ENCODE assay signal across 8 cellular contexts in genomic region chr11:349270-349954, GRCh38. TPM values are rescaled to one million over a fixed set of nuclear protein-coding genes. Genes with fewer than 3 reads are reported as not detected.
DNase-seq lines count a peak whose midpoint lies in the region; ATAC-seq, FAIRE-seq and TF ChIP-seq lines count a peak whose summit lies in the region.
"Not testable (repeated sequence)": the region's sequence is repeated elsewhere in the genome, so short reads cannot be mapped to it uniquely, and the experiment has no call there.
"Had no signal": no experiment of that assay in that cellular context is flagged by ENCODE, and none has a peak within 500 bp of the region (broad histone marks: within the 10 kb centered on the region; RNA-seq: fewer than 3 reads in every experiment).

No MANE protein-coding gene starts in this region.

- H3K27me3 ChIP-seq in Loucy (ENCODE audit: insufficient read depth, low read length, poor library complexity, severe bottlenecking); mesenchymal stem cell (ENCODE audit: control insufficient read depth in 1 of 2, insufficient read depth in 1 of 2, low read length in 2 of 2); trophoblast cell (ENCODE audit: insufficient read depth, low read length); upper lobe of right lung: not testable (repeated sequence)

- not testable (repeated sequence) for H4K12ac ChIP-seq in trophoblast cell (ENCODE audit: low read depth, low read length)

- H2AK5ac ChIP-seq in mesenchymal stem cell (ENCODE audit: low read length, severe bottlenecking); trophoblast cell (ENCODE audit: low read length): not testable (repeated sequence)

- peak overlapping the region; percentile 90 for H3K4me2 ChIP-seq in Loucy (ENCODE audit: low read depth, low read length, poor library complexity, severe bottlenecking)
- not testable (repeated sequence) for H3K4me2 ChIP-seq in mesenchymal stem cell (ENCODE audit: low read length, poor library complexity, severe bottlenecking); trophoblast cell (ENCODE audit: low read length)

- 62% methylated on average over 3 of the region's 8 CpGs for WGBS in mesenchymal stem cell
- WGBS in trophoblast cell (ENCODE audit: extremely low coverage, insufficient coverage, insufficient read length), result no CpG with 5 or more reads among the region's 8 CpGs

- H3K27me3 Mint-ChIP-seq in effector memory CD8-positive, alpha-beta T cell, result not testable (repeated sequence)

- H2BK120ac ChIP-seq in mesenchymal stem cell (ENCODE audit: low read depth, low read length); trophoblast cell (ENCODE audit: insufficient read depth, low read length, poor library complexity): not testable (repeated sequence)

- not testable (repeated sequence) for H4K20me1 ChIP-seq in Loucy (ENCODE audit: insufficient read depth, low read length, poor library complexity, severe bottlenecking)

- H3K36me3 Mint-ChIP-seq in effector memory CD8-positive, alpha-beta T cell (ENCODE audit: insufficient read depth), result not testable (repeated sequence)

- not testable (repeated sequence) for H2BK5ac ChIP-seq in mesenchymal stem cell (ENCODE audit: low read depth, low read length, poor library complexity, severe bottlenecking); trophoblast cell (ENCODE audit: low read depth, low read length, poor library complexity)

- H3K4ac ChIP-seq in mesenchymal stem cell (ENCODE audit: low read depth in 1 of 2, low read length in 2 of 2); trophoblast cell (ENCODE audit: low read depth, low read length): not testable (repeated sequence)

- H3K4me1 ChIP-seq in Loucy (ENCODE audit: insufficient read depth, low read length, poor library complexity, severe bottlenecking) (peaks cover 57% of the 10 kb centered on the region), upper lobe of right lung (peaks cover 19% of the 10 kb centered on the region)
- H3K4me1 ChIP-seq in mesenchymal stem cell (ENCODE audit: control insufficient read depth, insufficient read depth, low read depth, low read length); trophoblast cell (ENCODE audit: control insufficient read depth in 1 of 2, insufficient read depth in 2 of 2, low read length in 2 of 2): not testable (repeated sequence)

- not testable (repeated sequence) for H3K9me3 Mint-ChIP-seq in effector memory CD8-positive, alpha-beta T cell

- H2BK15ac ChIP-seq in mesenchymal stem cell (ENCODE audit: low read depth, poor library complexity, severe bottlenecking), result not testable (repeated sequence)

- H2BK12ac ChIP-seq in mesenchymal stem cell (ENCODE audit: low read length in 2 of 2), result peak overlapping the region in 1 of 2 experiments; percentile 82
- H2BK12ac ChIP-seq in trophoblast cell (ENCODE audit: low read length), result not testable (repeated sequence)

- peak overlapping the region; percentile 50 to 83 for H3K27ac Mint-ChIP-seq in effector memory CD8-positive, alpha-beta T cell

- peaks cover 24% of the 10 kb centered on the region for H3F3A ChIP-seq in Loucy (ENCODE audit: low read depth)

- not testable (repeated sequence) for H3K79me2 ChIP-seq in Loucy (ENCODE audit: insufficient read depth, low read length); trophoblast cell (ENCODE audit: control insufficient read depth, insufficient read depth, low read length, poor library complexity)

- H2AFZ ChIP-seq in Loucy (ENCODE audit: low read length); mesenchymal stem cell (ENCODE audit: low read depth, low read length); trophoblast cell (ENCODE audit: insufficient read depth, low read length, poor library complexity): not testable (repeated sequence)

- H3K9me2 ChIP-seq in Loucy (replicated peaks; ENCODE audit: low read depth, low read length), result not testable (repeated sequence)

- H4K8ac ChIP-seq in mesenchymal stem cell (ENCODE audit: low read length), result peak overlapping the region; percentile 76
- not testable (repeated sequence) for H4K8ac ChIP-seq in trophoblast cell (ENCODE audit: low read depth, low read length)

- H3K9me3 ChIP-seq in Loucy (ENCODE audit: insufficient read depth, low read depth, low read length); mesenchymal stem cell (ENCODE audit: control insufficient read depth, low read length); trophoblast cell (ENCODE audit: insufficient read depth, low read depth, low read length); upper lobe of right lung: not testable (repeated sequence)

- not testable (repeated sequence) for DNase-seq in GM18507 (ENCODE audit: extremely low spot score, insufficient read length, low read depth); effector memory CD8-positive, alpha-beta T cell; mesenchymal stem cell; trophoblast cell
- peak; percentile 50 for DNase-seq in activated effector memory CD4-positive, alpha-beta T cell treated with anti-CD3 and anti-CD28 coated beads, Interleukin-2, amount 50 U/mL, for 16 hours
- DNase-seq in upper lobe of right lung, result peak; percentile 3

- H3K23ac ChIP-seq in mesenchymal stem cell (ENCODE audit: low read length in 2 of 2), result peak overlapping the region in 1 of 2 experiments; percentile 19
- H3K23ac ChIP-seq in trophoblast cell (ENCODE audit: low read length), result not testable (repeated sequence)

- intact Hi-C loops in upper lobe of right lung (cut with DNase I), result not testable (repeated sequence)

- H3K79me1 ChIP-seq in mesenchymal stem cell (replicated peaks; ENCODE audit: low read length, poor library complexity, severe bottlenecking); trophoblast cell (ENCODE audit: low read length): not testable (repeated sequence)

- H3K4me3 ChIP-seq in Loucy (ENCODE audit: low read length, poor library complexity, severe bottlenecking), result peak overlapping the region; percentile 69
- not testable (repeated sequence) for H3K4me3 ChIP-seq in mesenchymal stem cell (ENCODE audit: insufficient read depth in 1 of 2, low read depth in 1 of 2, low read length in 2 of 2); upper lobe of right lung
- peak overlapping the region; percentile 54 for H3K4me3 ChIP-seq in trophoblast cell (ENCODE audit: low read depth, low read length)

- not testable (repeated sequence) for H3K27ac ChIP-seq in mesenchymal stem cell (ENCODE audit: low read length, poor library complexity, severe bottlenecking); trophoblast cell (ENCODE audit: low read depth, low read length); upper lobe of right lung

- H3K36me3 ChIP-seq in Loucy (ENCODE audit: insufficient read depth, low read length); mesenchymal stem cell (ENCODE audit: control insufficient read depth in 1 of 2, insufficient read depth in 2 of 2, low read depth in 1 of 2, low read length in 2 of 2); trophoblast cell (ENCODE audit: control insufficient read depth in 1 of 2, insufficient read depth in 2 of 2, low read length in 2 of 2); upper lobe of right lung: not testable (repeated sequence)

- FAIRE-seq in GM18507 (lab: Jason Lieb, UNC), result peak; percentile 47

- peak overlapping the region; percentile 82 for H4K91ac ChIP-seq in mesenchymal stem cell (ENCODE audit: low read length)
- H4K91ac ChIP-seq in trophoblast cell (ENCODE audit: low read depth, low read length), result not testable (repeated sequence)

- peak overlapping the region in 1 of 2 experiments; percentile 64 for H3K14ac ChIP-seq in mesenchymal stem cell (ENCODE audit: low read length in 2 of 2)
- not testable (repeated sequence) for H3K14ac ChIP-seq in trophoblast cell (ENCODE audit: low read length)

- peak overlapping the region; percentile 96 for H3K9ac ChIP-seq in Loucy (ENCODE audit: low read depth, low read length, poor library complexity, severe bottlenecking)
- not testable (repeated sequence) for H3K9ac ChIP-seq in mesenchymal stem cell (ENCODE audit: low read length); trophoblast cell (ENCODE audit: low read length)

- H3K4me1 Mint-ChIP-seq in effector memory CD8-positive, alpha-beta T cell (ENCODE audit: low read depth in 2 of 2), result peaks cover 32 to 39% of the 10 kb centered on the region in 2 donors

- H3K18ac ChIP-seq in mesenchymal stem cell (ENCODE audit: low read depth in 1 of 2, low read length in 2 of 2), result peak overlapping the region in 1 of 2 experiments; percentile 42
- H3K18ac ChIP-seq in trophoblast cell (ENCODE audit: low read length), result not testable (repeated sequence)

- not testable (repeated sequence) for H3K4me3 Mint-ChIP-seq in effector memory CD8-positive, alpha-beta T cell

- ATAC-seq in effector memory CD8-positive, alpha-beta T cell (replicated peaks); upper lobe of right lung: not testable (repeated sequence)

- not testable (repeated sequence) for TF ChIP-seq CTCF in Loucy (conservative IDR thresholded peaks at IDR 0.05; ENCODE audit: low read length); upper lobe of right lung (IDR thresholded peaks at IDR 0.05)

RNA-seq across cellular contexts. Expression of gene B4GALNT4, which starts 19.9 kb away (rescaled TPM):
- polyA plus RNA-seq in mesenchymal stem cell (2013, experiment 1 of 2), result 17.0 TPM
- 15.3 TPM for polyA plus RNA-seq in mesenchymal stem cell (2013, experiment 2 of 2)
- 18.4 and 19.5 TPM in 2 replicates for polyA plus RNA-seq in trophoblast cell (2013)
- total RNA-seq in upper lobe of right lung, result 1.9 TPM

RNA-seq across cellular contexts. Expression of gene IFITM3, which starts 28.8 kb away (rescaled TPM):
- polyA plus RNA-seq in mesenchymal stem cell (2013, experiment 1 of 2), result 2,969 TPM
- 2,910 TPM for polyA plus RNA-seq in mesenchymal stem cell (2013, experiment 2 of 2)
- 267 and 298 TPM in 2 replicates for polyA plus RNA-seq in trophoblast cell (2013)
- 692 TPM for total RNA-seq in upper lobe of right lung

RNA-seq across cellular contexts. Expression of gene IFITM1, which starts 35.6 kb away (rescaled TPM):
- polyA plus RNA-seq in mesenchymal stem cell (2013, experiment 1 of 2), result 395 TPM
- polyA plus RNA-seq in mesenchymal stem cell (2013, experiment 2 of 2), result 368 TPM
- polyA plus RNA-seq in trophoblast cell (2013), result 84.5 and 88.4 TPM in 2 replicates
- total RNA-seq in upper lobe of right lung, result 128 TPM

RNA-seq across cellular contexts. Expression of gene IFITM2, which starts 41.8 kb away (rescaled TPM):
- 1,548 TPM for polyA plus RNA-seq in mesenchymal stem cell (2013, experiment 1 of 2)
- 1,588 TPM for polyA plus RNA-seq in mesenchymal stem cell (2013, experiment 2 of 2)
- polyA plus RNA-seq in trophoblast cell (2013), result 165 and 166 TPM in 2 replicates
- 521 TPM for total RNA-seq in upper lobe of right lung

RNA-seq across cellular contexts. Expression of gene PKP3, which starts 44.6 kb away (rescaled TPM):
- 2.0 TPM for polyA plus RNA-seq in mesenchymal stem cell (2013, experiment 1 of 2)
- polyA plus RNA-seq in mesenchymal stem cell (2013, experiment 2 of 2), result 1.4 TPM
- polyA plus RNA-seq in trophoblast cell (2013), result 44.7 and 45.2 TPM in 2 replicates
- total RNA-seq in upper lobe of right lung, result 40.4 TPM
- total RNA-seq: SJCRH30 had no signal
